ENCODE assay signal across 28 cellular contexts in the genomic region with DNA sequence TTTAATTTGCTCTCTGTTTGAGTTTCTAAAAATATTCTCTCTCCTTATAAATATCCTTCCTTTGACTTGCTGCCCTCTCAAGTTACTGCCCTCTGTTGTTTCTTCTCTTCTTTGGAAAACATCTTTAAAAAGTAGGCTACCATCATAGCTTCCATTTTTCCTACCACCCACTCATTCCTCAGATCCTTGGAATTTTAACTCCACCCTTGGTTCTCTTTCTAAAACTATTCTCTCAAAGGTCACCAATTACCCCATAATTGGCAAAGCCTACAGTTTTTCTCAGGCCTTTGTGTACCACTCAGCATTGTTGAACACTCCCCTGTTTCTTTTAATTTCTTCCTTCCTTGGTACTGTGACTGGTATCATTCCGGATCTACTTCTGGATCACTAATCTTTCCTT. TPM values are rescaled to one million over a fixed set of nuclear protein-coding genes. Genes with fewer than 3 reads are reported as not detected.
DNase-seq lines count a peak whose midpoint lies in the region; ATAC-seq, FAIRE-seq and TF ChIP-seq lines count a peak whose summit lies in the region.
"Had no signal": no experiment of that assay in that cellular context is flagged by ENCODE, and none has a peak within 500 bp of the region (broad histone marks: within the 10 kb centered on the region; RNA-seq: fewer than 3 reads in every experiment).

No MANE protein-coding gene starts in this region.

- no peak for TF ChIP-seq CTCF in mammary epithelial cell (conservative IDR thresholded peaks at IDR 0.05 in 1 of 2, IDR thresholded peaks at IDR 0.05 in 1 of 2; ENCODE audit: extremely low read depth in 1 of 2, insufficient read depth in 1 of 2, low read depth in 1 of 2, low read length in 2 of 2)
- TF ChIP-seq CTCF in breast epithelium (IDR thresholded peaks at IDR 0.05), result no peak
- TF ChIP-seq CTCF in bronchial epithelial cell (IDR thresholded peaks at IDR 0.05; ENCODE audit: insufficient read depth, low read length, severe bottlenecking), result no peak
- no peak for TF ChIP-seq CTCF in fibroblast of pulmonary artery (IDR thresholded peaks at IDR 0.05; ENCODE audit: low read length, missing control alignments)
- TF ChIP-seq CTCF in CD8-positive, alpha-beta T cell (IDR thresholded peaks at IDR 0.05), result no peak

- H3K27ac ChIP-seq in mammary epithelial cell (ENCODE audit: insufficient read depth, low read depth, low read length), result no peak overlapping the region
- no peak overlapping the region for H3K27ac ChIP-seq in breast epithelium
- H3K27ac ChIP-seq in CD8-positive, alpha-beta T cell (ENCODE audit: low read depth, low read length), result no peak overlapping the region
- H3K27ac ChIP-seq: 22Rv1, gastroesophageal sphincter, hepatocyte, WERI-Rb-1 had no signal

- DNase-seq in mammary epithelial cell, result no peak
- no peak for DNase-seq in breast epithelium (ENCODE audit: low spot score in 2 of 2)
- peak; percentile 21 for DNase-seq in bronchial epithelial cell (ENCODE audit: low read depth)
- peak; percentile 56 for DNase-seq in fibroblast of pulmonary artery (ENCODE audit: low read depth)
- DNase-seq in posterior cingulate gyrus, result no peak
- no peak for DNase-seq in CD8-positive, alpha-beta T cell
- no peak for DNase-seq in left lobe of liver (ENCODE audit: low spot score)
- DNase-seq: activated CD4-positive, alpha-beta T cell treated with anti-CD3 and anti-CD28 coated beads, Interleukin-2, amount 10 ng/mL, durations not matched to agents 24 days and 14 days; activated gamma-delta T cell; activated naive CD8-positive, alpha-beta T cell treated with anti-CD3 and anti-CD28 coated beads, Interleukin-2, amount 10 ng/mL, durations not matched to agents 7 days and 5 days; activated T-cell treated with anti-CD3 and anti-CD28 coated beads, Interleukin-2, amount 50 U/mL, for 1 hour; AML-193; CD4-positive, alpha-beta memory T cell; cerebellar nuclear complex; DMS153; GDM1; Kasumi-1; MV-4-11; NCI-H1436 treated with DMSO at 0.1 percent for 48 hours; NCI-H2107; NCI-H446 treated with DMSO at 0.1 percent for 48 hours; stimulated activated naive B cell treated with anti-CD40 and anti-IgM and Interleukin-4, amounts not matched to agents 10 μg/mL and 1 μg/mL and 100 μg/mL, for 72 hours; WERI-Rb-1 had no signal

- no peak for TF ChIP-seq POLR2A in breast epithelium (IDR thresholded peaks at IDR 0.05)

- no peaks in the 10 kb centered on the region for H3K4me1 Mint-ChIP-seq in CD8-positive, alpha-beta T cell (ENCODE audit: low read depth)
- H3K4me1 Mint-ChIP-seq: activated CD4-positive, alpha-beta T cell treated with anti-CD3 and anti-CD28 coated beads, Interleukin-2, amount 10 ng/mL, durations not matched to agents 24 days and 14 days; activated naive CD8-positive, alpha-beta T cell treated with anti-CD3 and anti-CD28 coated beads, Interleukin-2, amount 10 ng/mL, durations not matched to agents 7 days and 5 days; CD4-positive, alpha-beta memory T cell; stimulated activated naive B cell treated with anti-CD40 and anti-IgM and Interleukin-4, amounts not matched to agents 10 μg/mL and 1 μg/mL and 100 μg/mL, for 72 hours had no signal

- H4K20me1 ChIP-seq in mammary epithelial cell (ENCODE audit: insufficient read depth, low read length), result no peaks in the 10 kb centered on the region

- BruUV-seq in mammary epithelial cell (replicated peaks; lab: Mats Ljungman, UMichigan), result no TSS peak

- H3K27me3 Mint-ChIP-seq in CD8-positive, alpha-beta T cell (ENCODE audit: low read depth), result peaks cover 12% of the 10 kb centered on the region

- H3K9ac ChIP-seq in mammary epithelial cell (ENCODE audit: insufficient read depth, low read length), result no peak overlapping the region

- CTCF ChIA-PET in mammary epithelial cell (lab: Charles Lee; ENCODE audit: low non-redundant PET), result no interaction called here
- CTCF ChIA-PET in CD8-positive, alpha-beta T cell (lab: Charles Lee), result no interaction called here

- POLR2A ChIA-PET in CD8-positive, alpha-beta T cell (lab: Charles Lee), result no interaction called here

- no peaks in the 10 kb centered on the region for H3K36me3 ChIP-seq in mammary epithelial cell (ENCODE audit: insufficient read depth, low read length)
- H3K36me3 ChIP-seq in breast epithelium, result no peaks in the 10 kb centered on the region
- no peaks in the 10 kb centered on the region for H3K36me3 ChIP-seq in bronchial epithelial cell (ENCODE audit: control insufficient read depth, insufficient read depth, low read length)
- no peaks in the 10 kb centered on the region for H3K36me3 ChIP-seq in CD8-positive, alpha-beta T cell (ENCODE audit: insufficient read depth, low read length)
- H3K36me3 ChIP-seq: gastroesophageal sphincter, WERI-Rb-1 had no signal

- dilution Hi-C loops in mammary epithelial cell (cut with HindIII; ENCODE audit: low sequenced_read_pairs), result no loop called here

- H3K27me3 ChIP-seq in mammary epithelial cell (ENCODE audit: insufficient read depth, low read length) (no peaks in the 10 kb centered on the region), breast epithelium (no peaks in the 10 kb centered on the region), bronchial epithelial cell (ENCODE audit: control insufficient read depth, insufficient read depth, low read length) (no peaks in the 10 kb centered on the region)
- no peaks in the 10 kb centered on the region for H3K27me3 ChIP-seq in CD8-positive, alpha-beta T cell (ENCODE audit: insufficient read depth, low read length)
- H3K27me3 ChIP-seq: gastroesophageal sphincter, hepatocyte had no signal

- no peak for FAIRE-seq in bronchial epithelial cell (lab: Jason Lieb, UNC)

- no peak overlapping the region for H3K4me2 ChIP-seq in mammary epithelial cell (ENCODE audit: insufficient read depth, low read depth, low read length)
- H3K4me2 ChIP-seq: hepatocyte had no signal

- no peaks in the 10 kb centered on the region for H3K9me3 Mint-ChIP-seq in CD8-positive, alpha-beta T cell
- H3K9me3 Mint-ChIP-seq: activated CD4-positive, alpha-beta T cell treated with anti-CD3 and anti-CD28 coated beads, Interleukin-2, amount 10 ng/mL, durations not matched to agents 24 days and 14 days; activated naive CD8-positive, alpha-beta T cell treated with anti-CD3 and anti-CD28 coated beads, Interleukin-2, amount 10 ng/mL, durations not matched to agents 7 days and 5 days; CD4-positive, alpha-beta memory T cell had no signal

- H3K4me1 ChIP-seq in mammary epithelial cell (ENCODE audit: insufficient read depth, low read length) (peaks cover 40% of the 10 kb centered on the region), breast epithelium (no peaks in the 10 kb centered on the region)
- H3K4me1 ChIP-seq in CD8-positive, alpha-beta T cell (ENCODE audit: insufficient read depth, low read length), result no peaks in the 10 kb centered on the region

- peak overlapping the region; percentile 34 for H2AFZ ChIP-seq in mammary epithelial cell (ENCODE audit: low read depth, low read length)
- H2AFZ ChIP-seq: hepatocyte had no signal

- WGBS in mammary epithelial cell (ENCODE audit: low coverage, missing lambda C conversion rate), result 0% methylated on average over 1 of the region's 1 CpG

- intact Hi-C loops in mammary epithelial cell (cut with micrococcal nuclease) (no loop called here), breast epithelium (cut with DNase I; ENCODE audit: low total_unique reads) (no loop called here), posterior cingulate gyrus (cut with DNase I) (no loop called here)
- intact Hi-C loops in CD8-positive, alpha-beta T cell (cut with DNase I, micrococcal nuclease), result no loop called here

- H3K4me3 ChIP-seq in mammary epithelial cell (replicated peaks in 1 of 3; ENCODE audit: insufficient read depth in 1 of 3, low read depth in 2 of 3, low read length in 3 of 3), result no peak overlapping the region
- H3K4me3 ChIP-seq in breast epithelium, result no peak overlapping the region
- no peak overlapping the region for H3K4me3 ChIP-seq in bronchial epithelial cell (ENCODE audit: low read depth, low read length)
- no peak overlapping the region for H3K4me3 ChIP-seq in fibroblast of pulmonary artery (replicated peaks; ENCODE audit: low read depth, low read length)
- H3K4me3 ChIP-seq in CD8-positive, alpha-beta T cell (ENCODE audit: low read depth, low read length), result no peak overlapping the region
- H3K4me3 ChIP-seq: gastroesophageal sphincter, hepatocyte had no signal

- no peaks in the 10 kb centered on the region for H3K79me2 ChIP-seq in mammary epithelial cell (ENCODE audit: insufficient read depth, low read length)
- H3K79me2 ChIP-seq: hepatocyte had no signal

- H3K9me3 ChIP-seq in mammary epithelial cell (replicated peaks; ENCODE audit: insufficient read depth, low read length) (no peaks in the 10 kb centered on the region), breast epithelium (no peaks in the 10 kb centered on the region)
- no peaks in the 10 kb centered on the region for H3K9me3 ChIP-seq in CD8-positive, alpha-beta T cell (ENCODE audit: low read length)
- H3K9me3 ChIP-seq: gastroesophageal sphincter had no signal

- ATAC-seq in CD8-positive, alpha-beta T cell, result no peak
- ATAC-seq in left lobe of liver (no peak), HG02571 (IDR thresholded peaks at IDR 0.05; ENCODE audit: unreplicated experiment) (no peak)
- ATAC-seq: gastroesophageal sphincter; sciatic nerve; stimulated activated naive B cell treated with anti-CD40 and anti-IgM and Interleukin-4, amounts not matched to agents 10 μg/mL and 1 μg/mL and 100 μg/mL, for 72 hours had no signal

- in situ Hi-C loops in mammary epithelial cell (cut with MboI; ENCODE audit: low sequenced_read_pairs in 2 of 2), result no loop called here

- H3K36me3 Mint-ChIP-seq in CD8-positive, alpha-beta T cell, result no peaks in the 10 kb centered on the region
- H3K36me3 Mint-ChIP-seq: activated naive CD8-positive, alpha-beta T cell treated with anti-CD3 and anti-CD28 coated beads, Interleukin-2, amount 10 ng/mL, durations not matched to agents 7 days and 5 days; stimulated activated naive B cell treated with anti-CD40 and anti-IgM and Interleukin-4, amounts not matched to agents 10 μg/mL and 1 μg/mL and 100 μg/mL, for 72 hours had no signal

- H3K27ac Mint-ChIP-seq in CD8-positive, alpha-beta T cell, result no peak overlapping the region
- H3K27ac Mint-ChIP-seq: activated CD4-positive, alpha-beta T cell treated with anti-CD3 and anti-CD28 coated beads, Interleukin-2, amount 10 ng/mL, durations not matched to agents 24 days and 14 days; activated naive CD8-positive, alpha-beta T cell treated with anti-CD3 and anti-CD28 coated beads, Interleukin-2, amount 10 ng/mL, durations not matched to agents 7 days and 5 days; CD4-positive, alpha-beta memory T cell; stimulated activated naive B cell treated with anti-CD40 and anti-IgM and Interleukin-4, amounts not matched to agents 10 μg/mL and 1 μg/mL and 100 μg/mL, for 72 hours had no signal

- H3K4me3 Mint-ChIP-seq in CD8-positive, alpha-beta T cell, result no peak overlapping the region
- H3K4me3 Mint-ChIP-seq: activated CD4-positive, alpha-beta T cell treated with anti-CD3 and anti-CD28 coated beads, Interleukin-2, amount 10 ng/mL, durations not matched to agents 24 days and 14 days; activated naive CD8-positive, alpha-beta T cell treated with anti-CD3 and anti-CD28 coated beads, Interleukin-2, amount 10 ng/mL, durations not matched to agents 7 days and 5 days; CD4-positive, alpha-beta memory T cell; stimulated activated naive B cell treated with anti-CD40 and anti-IgM and Interleukin-4, amounts not matched to agents 10 μg/mL and 1 μg/mL and 100 μg/mL, for 72 hours had no signal

RNA-seq across cellular contexts. Expression of a gene that starts 43.0 kb away (rescaled TPM):
- total RNA-seq in mammary epithelial cell (100 to 1,000 TPM; 103 to 257 TPM), breast epithelium (100 to 1,000 TPM; 107 to 125 (median 117) TPM), bronchial epithelial cell (76.9 and 111 TPM in 2 replicates), left lobe of liver (15.3 TPM)
- 45.5 TPM for polyA plus RNA-seq in mammary epithelial cell
- 123 TPM for polyA minus RNA-seq in mammary epithelial cell
- 1 to 10 TPM; 3.6 to 4.9 TPM for total RNA-seq in CD8-positive, alpha-beta T cell

Comparison
In these comparisons a context has a peak if more than half of its experiments do, and no peak if none do; other contexts are left out.
1. DNase-seq: peak in bronchial epithelial cell (single experiment) and fibroblast of pulmonary artery (single experiment); none in mammary epithelial cell (single experiment), breast epithelium (0 of 2), posterior cingulate gyrus (0 of 10), CD8-positive, alpha-beta T cell (0 of 7) and left lobe of liver (single experiment).